Comparison of ENCODE assay signal across 11 cellular contexts in the genomic region with DNA sequence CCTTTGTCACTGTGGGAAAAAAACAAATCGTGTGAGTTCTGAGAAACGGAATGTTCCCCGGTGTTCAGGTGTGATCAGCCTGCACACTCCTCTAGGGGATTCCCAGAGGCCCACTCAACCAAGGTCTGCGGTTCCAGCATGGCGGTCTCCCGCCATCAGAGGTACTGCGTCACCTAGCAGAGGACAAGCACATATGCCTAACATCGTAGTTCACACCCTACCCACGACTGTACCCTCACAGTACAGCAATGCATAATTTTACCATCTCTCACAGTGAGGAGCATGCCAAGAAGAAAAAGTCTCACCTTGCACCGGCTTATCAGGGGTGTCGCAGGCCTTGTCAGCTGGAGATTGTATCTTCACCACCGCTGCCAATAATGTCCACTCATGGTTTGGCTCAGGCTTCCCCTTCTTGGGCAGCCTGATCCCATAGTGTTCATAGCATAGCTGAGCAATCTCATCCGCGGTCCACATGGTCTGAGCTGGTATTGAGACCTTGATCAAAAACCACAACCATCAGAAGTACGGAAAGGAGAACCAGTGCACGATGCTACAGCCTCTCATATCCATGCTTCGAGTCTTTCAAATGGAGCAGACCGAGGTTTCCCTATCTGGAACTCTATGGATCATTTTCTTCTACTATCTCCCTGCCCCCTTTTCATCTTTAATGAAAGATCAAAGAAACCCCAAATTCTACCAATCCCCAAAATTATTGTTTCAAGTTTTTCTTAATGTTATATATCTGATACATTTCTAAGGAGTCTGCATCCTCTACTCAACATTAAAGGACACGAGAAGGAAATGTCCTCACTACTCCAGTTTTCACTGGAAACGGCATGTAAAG. TPM values are rescaled to one million over a fixed set of nuclear protein-coding genes. Genes with fewer than 3 reads are reported as not detected.
A peak's percentile ranks its signal among the peaks of the same experiment; 100 is the strongest.
DNase-seq lines count a peak whose midpoint lies in the region; ATAC-seq, FAIRE-seq and TF ChIP-seq lines count a peak whose summit lies in the region.
"Had no signal": no experiment of that assay in that cellular context is flagged by ENCODE, and none has a peak within 500 bp of the region (broad histone marks: within the 10 kb centered on the region; RNA-seq: fewer than 3 reads in every experiment).

No MANE protein-coding gene starts in this region.

- H3K23ac ChIP-seq in IMR-90 (ENCODE audit: low read depth, low read length): no peak overlapping the region

- no peaks in the 10 kb centered on the region for H4K20me1 ChIP-seq in BLaER1
- no peaks in the 10 kb centered on the region for H4K20me1 ChIP-seq in IMR-90 (ENCODE audit: insufficient read depth, low read length)
- H4K20me1 ChIP-seq in keratinocyte (ENCODE audit: control insufficient read depth, extremely low read depth, insufficient read depth, low read length): no peaks in the 10 kb centered on the region

- H2BK20ac ChIP-seq in IMR-90 (ENCODE audit: low read depth, low read length): no peak overlapping the region

- intact Hi-C loops in IMR-90 (cut with micrococcal nuclease) (loop anchor here (10.0 kb wide), 2 partner anchors 156 to 426 kb away; partner anchors contain the start of gene TMEM170A), right lobe of liver (cut with DNase I) (no loop called here)

- no peak overlapping the region for H3K4ac ChIP-seq in IMR-90 (ENCODE audit: low read depth, low read length)

- H3K56ac ChIP-seq in IMR-90 (ENCODE audit: extremely low read depth, insufficient read depth, low read length): no peak overlapping the region

- H3K9me3 ChIP-seq in BLaER1 (no peaks in the 10 kb centered on the region), IMR-90 (ENCODE audit: control insufficient read depth, insufficient read depth, low read length) (no peaks in the 10 kb centered on the region), keratinocyte (ENCODE audit: control insufficient read depth, low read depth, low read length) (no peaks in the 10 kb centered on the region), right lobe of liver (no peaks in the 10 kb centered on the region)
- H3K9me3 ChIP-seq: lower lobe of right lung had no signal

- H3K4me3 ChIP-seq in BLaER1 (no peak overlapping the region), IMR-90 (ENCODE audit: insufficient read depth, low read depth, low read length) (no peak overlapping the region), keratinocyte (ENCODE audit: control insufficient read depth in 2 of 3, extremely low read depth in 1 of 3, insufficient read depth in 2 of 3, low read depth in 1 of 3, low read length in 3 of 3) (no peak overlapping the region), right lobe of liver (no peak overlapping the region)
- H3K4me3 ChIP-seq: lower lobe of right lung had no signal

- no peak overlapping the region for H3K14ac ChIP-seq in IMR-90 (replicated peaks; ENCODE audit: low read depth, low read length)

- dilution Hi-C loops in IMR-90 (cut with HindIII; ENCODE audit: low sequenced_read_pairs, unreplicated experiment): no loop called here
- dilution Hi-C loops in keratinocyte (cut with MboI; ENCODE audit: extremely low pct_ligation_motif_present, low sequenced_read_pairs): no loop called here

- no peak overlapping the region for H2AK5ac ChIP-seq in IMR-90 (ENCODE audit: low read depth, low read length)

- TF ChIP-seq RAD21 in IMR-90 (IDR thresholded peaks at IDR 0.05; ENCODE audit: low read length): no peak

- no peak for ATAC-seq in IMR-90 (ENCODE audit: low read depth)
- ATAC-seq in GM21390 (IDR thresholded peaks at IDR 0.05; ENCODE audit: unreplicated experiment): no peak
- no peak for ATAC-seq in GM18519 (IDR thresholded peaks at IDR 0.05; ENCODE audit: low FRiP score, unreplicated experiment)
- no peak for ATAC-seq in right lobe of liver
- no peak for ATAC-seq in GM18511 (IDR thresholded peaks at IDR 0.05; ENCODE audit: unreplicated experiment)
- ATAC-seq: lower lobe of right lung had no signal

- H3K27me3 ChIP-seq in BLaER1 (no peaks in the 10 kb centered on the region), IMR-90 (ENCODE audit: control insufficient read depth, insufficient read depth, low read length) (no peaks in the 10 kb centered on the region), keratinocyte (ENCODE audit: control insufficient read depth, extremely low read depth, insufficient read depth, low read length) (no peaks in the 10 kb centered on the region), right lobe of liver (no peaks in the 10 kb centered on the region)

- H3K4me2 ChIP-seq in BLaER1 (peak overlapping the region; percentile 91), IMR-90 (ENCODE audit: low read depth, low read length) (no peak overlapping the region), keratinocyte (ENCODE audit: control insufficient read depth, extremely low read depth, insufficient read depth, low read depth, low read length) (peak overlapping the region; percentile 6)

- H3K9me1 ChIP-seq in IMR-90 (ENCODE audit: insufficient read depth, low read length) (no peaks in the 10 kb centered on the region; the same call in 1 of the 2 replicates), keratinocyte (ENCODE audit: control insufficient read depth, extremely low read depth, insufficient read depth, low read length) (no peaks in the 10 kb centered on the region)

- H3K9ac ChIP-seq in BLaER1 (no peak overlapping the region), IMR-90 (ENCODE audit: low read depth, low read length) (no peak overlapping the region; the same call in 1 of the 2 replicates), keratinocyte (ENCODE audit: control insufficient read depth, extremely low read depth, insufficient read depth, low read length) (no peak overlapping the region)

- H3K18ac ChIP-seq in IMR-90 (ENCODE audit: low read depth, low read length): no peak overlapping the region

- no peak overlapping the region for H4K8ac ChIP-seq in IMR-90 (ENCODE audit: low read depth in 2 of 2, low read length in 2 of 2)

- no peak overlapping the region for H2BK15ac ChIP-seq in IMR-90 (ENCODE audit: low read depth, low read length)

- H2BK120ac ChIP-seq in IMR-90 (ENCODE audit: low read depth, low read length): no peak overlapping the region

- no peak overlapping the region for H2AK9ac ChIP-seq in IMR-90 (replicated peaks; ENCODE audit: low read depth, low read length, poor library complexity)

- POLR2A ChIA-PET in IMR-90 (lab: Charles Lee; ENCODE audit: unreplicated experiment): no interaction called here

- peaks cover 12% of the 10 kb centered on the region for H3K79me2 ChIP-seq in keratinocyte (ENCODE audit: control insufficient read depth, insufficient read depth, low read length)

- peaks cover 19 to 23% of the 10 kb centered on the region in 2 experiments for H3K79me1 ChIP-seq in IMR-90 (ENCODE audit: low read depth in 1 of 2, low read length in 2 of 2)

- H3K27ac ChIP-seq in BLaER1 (no peak overlapping the region), IMR-90 (ENCODE audit: insufficient read depth, low read length) (no peak overlapping the region), keratinocyte (ENCODE audit: control insufficient read depth, insufficient read depth, low read length) (no peak overlapping the region), right lobe of liver (no peak overlapping the region)

- no peak for DNase-seq in IMR-90
- peak; percentile 61 for DNase-seq in activated CD8-positive, alpha-beta memory T cell treated with anti-CD3 and anti-CD28 coated beads, Interleukin-2, amount 50 U/mL, for 4 hours
- DNase-seq in keratinocyte (ENCODE audit: low read depth, low spot score): no peak
- no peak for DNase-seq in right lobe of liver
- DNase-seq: lower lobe of right lung, NCI-H2081 treated with DMSO at 0.1 percent for 48 hours had no signal

- H4K91ac ChIP-seq in IMR-90 (ENCODE audit: insufficient read depth, low read depth, low read length): no peak overlapping the region

- H3K4me1 ChIP-seq in BLaER1 (peaks cover 30% of the 10 kb centered on the region), IMR-90 (ENCODE audit: control insufficient read depth, insufficient read depth, low read length) (peaks cover 5% of the 10 kb centered on the region), keratinocyte (ENCODE audit: control insufficient read depth, extremely low read depth, insufficient read depth, low read length) (peaks cover 7% of the 10 kb centered on the region), right lobe of liver (peaks cover 0 to 11% (median 4%) of the 10 kb centered on the region in 4 donors)

- peaks cover 60% of the 10 kb centered on the region for H3K36me3 ChIP-seq in BLaER1
- H3K36me3 ChIP-seq in IMR-90 (ENCODE audit: control insufficient read depth, insufficient read depth, low read length): peaks cover 24% of the 10 kb centered on the region
- H3K36me3 ChIP-seq in keratinocyte (ENCODE audit: control insufficient read depth in 2 of 2, extremely low read depth in 1 of 2, insufficient read depth in 2 of 2, low read length in 2 of 2): peaks cover 13 to 27% of the 10 kb centered on the region in 2 experiments
- peaks cover 0 to 26% (median 15%) of the 10 kb centered on the region in 4 donors for H3K36me3 ChIP-seq in right lobe of liver

- H2AFZ ChIP-seq in IMR-90 (replicated peaks; ENCODE audit: low read length, poor library complexity): peak overlapping the region; percentile 10
- no peak overlapping the region for H2AFZ ChIP-seq in keratinocyte (ENCODE audit: control insufficient read depth, low read length)

- H2BK5ac ChIP-seq in IMR-90 (ENCODE audit: low read depth, low read length, poor library complexity, severe bottlenecking): no peak overlapping the region

- TF ChIP-seq CTCF in IMR-90 (conservative IDR thresholded peaks at IDR 0.05; ENCODE audit: low read depth, low read length) (no peak), keratinocyte (optimal IDR thresholded peaks at IDR 0.05 in 1 of 3, IDR thresholded peaks at IDR 0.05 in 1 of 3, conservative IDR thresholded peaks at IDR 0.05 in 1 of 3; ENCODE audit: extremely low read depth in 1 of 3, insufficient read depth in 2 of 3, low read length in 3 of 3) (no peak), right lobe of liver (IDR thresholded peaks at IDR 0.05) (no peak)

- no peak overlapping the region for H4K5ac ChIP-seq in IMR-90 (ENCODE audit: low read depth, low read length)

- no peak for FAIRE-seq in keratinocyte (lab: Jason Lieb, UNC)

- in situ Hi-C loops in IMR-90 (cut with MboI; ENCODE audit: low sequenced_read_pairs): no loop called here

- TF ChIP-seq POLR2A in IMR-90 (IDR thresholded peaks at IDR 0.05; ENCODE audit: low read depth, low read length): no peak
- no peak for TF ChIP-seq POLR2A in right lobe of liver (IDR thresholded peaks at IDR 0.05)

- no TSS peak for BruUV-seq in IMR-90 (replicated peaks; lab: Mats Ljungman, UMichigan)

- CTCF ChIA-PET in IMR-90 (lab: Yijun Ruan, JAX): interaction anchor here (1.5 kb wide), 1 partner anchor 10 kb away, joined by 3 read pairs; no protein-coding TSS in a partner anchor

- 100% methylated on average over 3 of the region's 20 CpGs; no CpG with 5 or more reads in 1 of the 2 experiments for WGBS in IMR-90 (ENCODE audit: extremely low coverage in 2 of 2, insufficient read length in 1 of 2), 2 experiments
- 72% methylated on average over 9 of the region's 20 CpGs for WGBS in right lobe of liver (ENCODE audit: insufficient coverage, low coverage, low lambda C conversion rate, missing lambda C conversion rate)

RNA-seq across cellular contexts. Expression of gene ADAT1, which starts 2.5 kb away (rescaled TPM):
- total RNA-seq in IMR-90 (2012; rRNA removed) (36.7 and 52.9 TPM in 2 replicates), right lobe of liver (10 to 100 TPM; 17.7 to 29.7 (median 20.7) TPM)
- polyA plus RNA-seq in IMR-90 (2012; rRNA removed) (22.7 and 23.4 TPM in 2 replicates), keratinocyte (33.3 to 43.4 TPM (median 34.4 TPM) in 3 replicates)
- 8.5 and 15.4 TPM in 2 replicates for polyA plus RNA-seq in IMR-90 (2012; cell fraction: cytosol; rRNA removed)
- polyA plus RNA-seq in IMR-90 (2012; cell fraction: nucleus; rRNA removed; ENCODE audit: low replicate concordance): 10.6 and 36.6 TPM in 2 replicates
- 11.4 TPM for polyA plus RNA-seq in keratinocyte (2011; ENCODE audit: low read depth)
- 34.4 and 40.8 TPM in 2 replicates for polyA plus RNA-seq in keratinocyte (2011; cell fraction: cytosol; rRNA removed)
- 69.3 and 70.0 TPM in 2 replicates for polyA plus RNA-seq in keratinocyte (2011; cell fraction: nucleus; rRNA removed)
- 25.8 and 32.3 TPM in 2 replicates for polyA plus RNA-seq in keratinocyte (2012; ENCODE audit: low replicate concordance)
- polyA minus RNA-seq in keratinocyte: 37.8 to 69.3 TPM (median 60.5 TPM) in 3 replicates
- 14.6 TPM for polyA minus RNA-seq in keratinocyte (2011; cell fraction: cytosol; rRNA and poly(A)+ RNA removed)
- polyA minus RNA-seq in keratinocyte (2011; cell fraction: nucleus; rRNA and poly(A)+ RNA removed): 17.4 and 38.6 TPM in 2 replicates

RNA-seq across cellular contexts. Expression of gene KARS1, which starts 26.9 kb away (rescaled TPM):
- total RNA-seq in IMR-90 (2012; rRNA removed) (228 and 229 TPM in 2 replicates), right lobe of liver (10 to 100 TPM; 40.0 to 85.0 (median 53.8) TPM)
- polyA plus RNA-seq in IMR-90 (2012; rRNA removed) (111 and 122 TPM in 2 replicates), keratinocyte (148 to 206 TPM (median 202 TPM) in 3 replicates)
- 35.8 and 53.7 TPM in 2 replicates for polyA plus RNA-seq in IMR-90 (2012; cell fraction: cytosol; rRNA removed)
- 16.1 and 76.9 TPM in 2 replicates for polyA plus RNA-seq in IMR-90 (2012; cell fraction: nucleus; rRNA removed; ENCODE audit: low replicate concordance)
- polyA plus RNA-seq in keratinocyte (2011; ENCODE audit: low read depth): 86.1 TPM
- 141 and 210 TPM in 2 replicates for polyA plus RNA-seq in keratinocyte (2011; cell fraction: cytosol; rRNA removed)
- 111 and 130 TPM in 2 replicates for polyA plus RNA-seq in keratinocyte (2011; cell fraction: nucleus; rRNA removed)
- 103 and 152 TPM in 2 replicates for polyA plus RNA-seq in keratinocyte (2012; ENCODE audit: low replicate concordance)
- polyA minus RNA-seq in keratinocyte: 71.1 to 133 TPM (median 91.5 TPM) in 3 replicates
- 61.2 TPM for polyA minus RNA-seq in keratinocyte (2011; cell fraction: cytosol; rRNA and poly(A)+ RNA removed)
- 30.1 and 49.3 TPM in 2 replicates for polyA minus RNA-seq in keratinocyte (2011; cell fraction: nucleus; rRNA and poly(A)+ RNA removed)

RNA-seq across cellular contexts. Expression of gene TERF2IP, which starts 27.0 kb away (rescaled TPM):
- total RNA-seq in IMR-90 (2012; rRNA removed) (15.4 and 25.6 TPM in 2 replicates), right lobe of liver (10 to 100 TPM; 16.0 to 25.1 (median 23.2) TPM)
- polyA plus RNA-seq in IMR-90 (2012; rRNA removed) (32.5 and 35.2 TPM in 2 replicates), keratinocyte (14.3 to 24.4 TPM (median 20.0 TPM) in 3 replicates)
- 24.6 and 30.8 TPM in 2 replicates for polyA plus RNA-seq in IMR-90 (2012; cell fraction: cytosol; rRNA removed)
- polyA plus RNA-seq in IMR-90 (2012; cell fraction: nucleus; rRNA removed; ENCODE audit: low replicate concordance): 19.4 and 22.6 TPM in 2 replicates
- polyA plus RNA-seq in keratinocyte (2011; ENCODE audit: low read depth): 39.3 TPM
- polyA plus RNA-seq in keratinocyte (2011; cell fraction: cytosol; rRNA removed): 21.8 and 29.7 TPM in 2 replicates
- polyA plus RNA-seq in keratinocyte (2011; cell fraction: nucleus; rRNA removed): 27.4 and 41.1 TPM in 2 replicates
- 25.7 and 59.7 TPM in 2 replicates for polyA plus RNA-seq in keratinocyte (2012; ENCODE audit: low replicate concordance)
- 2.8 to 5.9 TPM (median 3.4 TPM) in 3 replicates for polyA minus RNA-seq in keratinocyte
- polyA minus RNA-seq in keratinocyte (2011; cell fraction: cytosol; rRNA and poly(A)+ RNA removed): 15.3 TPM
- polyA minus RNA-seq in keratinocyte (2011; cell fraction: nucleus; rRNA and poly(A)+ RNA removed): 7.6 and 10.6 TPM in 2 replicates

RNA-seq across cellular contexts. Expression of gene GABARAPL2, which starts 54.4 kb away (rescaled TPM):
- total RNA-seq in IMR-90 (2012; rRNA removed) (33.3 and 55.8 TPM in 2 replicates), right lobe of liver (10 to 100 TPM; 33.4 to 46.5 (median 42.4) TPM)
- polyA plus RNA-seq in IMR-90 (2012; rRNA removed) (64.5 and 65.9 TPM in 2 replicates), keratinocyte (83.2 to 95.8 TPM (median 93.2 TPM) in 3 replicates)
- polyA plus RNA-seq in IMR-90 (2012; cell fraction: cytosol; rRNA removed): 61.3 and 85.2 TPM in 2 replicates
- polyA plus RNA-seq in IMR-90 (2012; cell fraction: nucleus; rRNA removed; ENCODE audit: low replicate concordance): 24.9 and 50.1 TPM in 2 replicates
- polyA plus RNA-seq in keratinocyte (2011; ENCODE audit: low read depth): 101 TPM
- polyA plus RNA-seq in keratinocyte (2011; cell fraction: cytosol; rRNA removed): 97.2 and 154 TPM in 2 replicates
- polyA plus RNA-seq in keratinocyte (2011; cell fraction: nucleus; rRNA removed): 63.6 and 67.4 TPM in 2 replicates
- polyA plus RNA-seq in keratinocyte (2012; ENCODE audit: low replicate concordance): 93.6 and 222 TPM in 2 replicates
- 10.0 to 31.2 TPM (median 24.8 TPM) in 3 replicates for polyA minus RNA-seq in keratinocyte
- 28.6 TPM for polyA minus RNA-seq in keratinocyte (2011; cell fraction: cytosol; rRNA and poly(A)+ RNA removed)
- polyA minus RNA-seq in keratinocyte (2011; cell fraction: nucleus; rRNA and poly(A)+ RNA removed): 9.1 and 10.5 TPM in 2 replicates

RNA-seq across cellular contexts. Expression of gene CPHXL2, which starts 56.3 kb away (rescaled TPM):
- total RNA-seq in IMR-90 (2012; rRNA removed) (not detected in 2 replicates), right lobe of liver (not detected)
- polyA plus RNA-seq in IMR-90 (2012; rRNA removed) (not detected in 2 replicates), keratinocyte (not detected in 3 replicates)
- not detected in 2 replicates for polyA plus RNA-seq in IMR-90 (2012; cell fraction: cytosol; rRNA removed)
- not detected in 2 replicates for polyA plus RNA-seq in IMR-90 (2012; cell fraction: nucleus; rRNA removed; ENCODE audit: low replicate concordance)
- polyA plus RNA-seq in keratinocyte (2011; ENCODE audit: low read depth): not detected
- polyA plus RNA-seq in keratinocyte (2011; cell fraction: cytosol; rRNA removed): not detected in 2 replicates
- polyA plus RNA-seq in keratinocyte (2011; cell fraction: nucleus; rRNA removed): not detected in 2 replicates
- 0.35 TPM in 1 of 2 replicates, not detected in the other for polyA plus RNA-seq in keratinocyte (2012; ENCODE audit: low replicate concordance)
- not detected in 3 replicates for polyA minus RNA-seq in keratinocyte
- not detected for polyA minus RNA-seq in keratinocyte (2011; cell fraction: cytosol; rRNA and poly(A)+ RNA removed)
- not detected in 2 replicates for polyA minus RNA-seq in keratinocyte (2011; cell fraction: nucleus; rRNA and poly(A)+ RNA removed)
- total RNA-seq: dermis microvascular lymphatic vessel endothelial cell, lower lobe of right lung had no signal
